In the genomic region with DNA sequence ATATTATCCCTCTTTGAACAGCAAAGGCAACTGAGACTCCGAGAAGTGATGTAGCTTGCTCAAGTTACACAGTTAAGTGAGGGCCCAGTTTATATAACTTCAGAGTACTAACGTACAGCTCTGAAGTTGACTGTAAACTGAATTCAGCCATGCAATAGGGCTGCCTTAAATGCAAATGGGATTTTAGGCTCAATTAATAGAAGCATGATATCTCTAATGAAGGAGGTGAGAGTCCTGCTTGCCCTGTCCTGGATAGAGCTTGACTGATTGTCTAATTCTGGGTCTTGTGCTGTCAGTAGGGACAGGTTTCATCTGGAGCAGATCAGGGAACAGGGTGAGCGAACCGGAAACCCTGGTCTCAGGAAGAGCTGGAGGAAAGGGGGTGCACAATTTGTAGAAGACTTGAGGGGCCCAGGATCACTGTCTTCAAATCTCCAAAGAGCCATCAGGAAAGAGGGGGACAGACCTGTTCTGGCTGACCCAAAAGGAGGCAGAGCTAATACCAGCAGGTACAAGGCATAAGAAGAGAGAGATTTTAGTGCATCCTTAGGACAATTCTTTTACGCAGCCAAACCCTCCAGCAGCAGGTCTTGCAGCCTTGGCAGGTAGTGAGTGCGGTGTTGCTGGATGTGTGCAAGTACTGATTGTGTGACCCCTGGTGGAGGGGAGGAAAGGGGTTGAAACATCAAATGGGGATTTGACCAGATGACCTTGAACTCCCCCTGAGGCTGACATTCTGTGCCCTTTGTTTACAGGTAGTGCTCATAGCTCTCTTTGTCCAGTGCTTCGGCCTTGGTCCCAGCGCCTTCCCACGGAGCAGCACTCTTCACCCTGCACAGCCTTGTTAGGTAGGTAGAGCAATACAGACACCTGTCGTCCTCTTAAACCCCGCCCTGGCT, we compare ENCODE assay signal across 1 cellular context.
TF ChIP-seq lines count a peak whose summit lies in the region.

No MANE protein-coding gene starts in this region.

TF ChIP-seq in HepG2, 621 proteins besides CTCF, POLR2A, EP300 and RAD21 (continued from another document and continues in another):
- TF ChIP-seq YY1 (IDR thresholded peaks at IDR 0.05; ENCODE audit: insufficient read depth, insufficient replicate concordance, low read depth, low read length) = no peak
- TF ChIP-seq, protein P1, sequence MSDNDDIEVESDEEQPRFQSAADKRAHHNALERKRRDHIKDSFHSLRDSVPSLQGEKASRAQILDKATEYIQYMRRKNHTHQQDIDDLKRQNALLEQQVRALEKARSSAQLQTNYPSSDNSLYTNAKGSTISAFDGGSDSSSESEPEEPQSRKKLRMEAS (IDR thresholded peaks at IDR 0.05) = peak; percentile 29; the same call in 1 of the 2 replicates
- TF ChIP-seq ZSCAN12 (CRISPR knock-in tag; IDR thresholded peaks at IDR 0.05) = no peak
- no peak for TF ChIP-seq TAF1 (CRISPR knock-in tag; IDR thresholded peaks at IDR 0.05)
- TF ChIP-seq TCF12 (IDR thresholded peaks at IDR 0.05) = no peak
- no peak for TF ChIP-seq TCF12 (CRISPR knock-in tag; IDR thresholded peaks at IDR 0.05)
- TF ChIP-seq FOXA1 (IDR thresholded peaks at IDR 0.05) = no peak
- peak; percentile 73 for TF ChIP-seq FOXA1 (CRISPR knock-in tag; IDR thresholded peaks at IDR 0.05)
- peak; percentile 41 for TF ChIP-seq HOXA3 (CRISPR knock-in tag; IDR thresholded peaks at IDR 0.05)
- no peak for TF ChIP-seq FOSL1 (CRISPR knock-in tag; IDR thresholded peaks at IDR 0.05; ENCODE audit: borderline replicate concordance)
- TF ChIP-seq THAP11 (CRISPR knock-in tag; IDR thresholded peaks at IDR 0.05) = 0 out of 2 replicates have a peak, but pooled peaks have one; percentile 23
- TF ChIP-seq, protein P2, sequence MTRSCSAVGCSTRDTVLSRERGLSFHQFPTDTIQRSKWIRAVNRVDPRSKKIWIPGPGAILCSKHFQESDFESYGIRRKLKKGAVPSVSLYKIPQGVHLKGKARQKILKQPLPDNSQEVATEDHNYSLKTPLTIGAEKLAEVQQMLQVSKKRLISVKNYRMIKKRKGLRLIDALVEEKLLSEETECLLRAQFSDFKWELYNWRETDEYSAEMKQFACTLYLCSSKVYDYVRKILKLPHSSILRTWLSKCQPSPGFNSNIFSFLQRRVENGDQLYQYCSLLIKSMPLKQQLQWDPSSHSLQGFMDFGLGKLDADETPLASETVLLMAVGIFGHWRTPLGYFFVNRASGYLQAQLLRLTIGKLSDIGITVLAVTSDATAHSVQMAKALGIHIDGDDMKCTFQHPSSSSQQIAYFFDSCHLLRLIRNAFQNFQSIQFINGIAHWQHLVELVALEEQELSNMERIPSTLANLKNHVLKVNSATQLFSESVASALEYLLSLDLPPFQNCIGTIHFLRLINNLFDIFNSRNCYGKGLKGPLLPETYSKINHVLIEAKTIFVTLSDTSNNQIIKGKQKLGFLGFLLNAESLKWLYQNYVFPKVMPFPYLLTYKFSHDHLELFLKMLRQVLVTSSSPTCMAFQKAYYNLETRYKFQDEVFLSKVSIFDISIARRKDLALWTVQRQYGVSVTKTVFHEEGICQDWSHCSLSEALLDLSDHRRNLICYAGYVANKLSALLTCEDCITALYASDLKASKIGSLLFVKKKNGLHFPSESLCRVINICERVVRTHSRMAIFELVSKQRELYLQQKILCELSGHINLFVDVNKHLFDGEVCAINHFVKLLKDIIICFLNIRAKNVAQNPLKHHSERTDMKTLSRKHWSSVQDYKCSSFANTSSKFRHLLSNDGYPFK (CRISPR knock-in tag; IDR thresholded peaks at IDR 0.05; ENCODE audit: borderline replicate concordance) = peak; percentile 31; the same call in 1 of the 2 replicates
- no peak for TF ChIP-seq ZNF337 (CRISPR knock-in tag; IDR thresholded peaks at IDR 0.05; ENCODE audit: borderline replicate concordance, low read depth)
- TF ChIP-seq, protein P3, sequence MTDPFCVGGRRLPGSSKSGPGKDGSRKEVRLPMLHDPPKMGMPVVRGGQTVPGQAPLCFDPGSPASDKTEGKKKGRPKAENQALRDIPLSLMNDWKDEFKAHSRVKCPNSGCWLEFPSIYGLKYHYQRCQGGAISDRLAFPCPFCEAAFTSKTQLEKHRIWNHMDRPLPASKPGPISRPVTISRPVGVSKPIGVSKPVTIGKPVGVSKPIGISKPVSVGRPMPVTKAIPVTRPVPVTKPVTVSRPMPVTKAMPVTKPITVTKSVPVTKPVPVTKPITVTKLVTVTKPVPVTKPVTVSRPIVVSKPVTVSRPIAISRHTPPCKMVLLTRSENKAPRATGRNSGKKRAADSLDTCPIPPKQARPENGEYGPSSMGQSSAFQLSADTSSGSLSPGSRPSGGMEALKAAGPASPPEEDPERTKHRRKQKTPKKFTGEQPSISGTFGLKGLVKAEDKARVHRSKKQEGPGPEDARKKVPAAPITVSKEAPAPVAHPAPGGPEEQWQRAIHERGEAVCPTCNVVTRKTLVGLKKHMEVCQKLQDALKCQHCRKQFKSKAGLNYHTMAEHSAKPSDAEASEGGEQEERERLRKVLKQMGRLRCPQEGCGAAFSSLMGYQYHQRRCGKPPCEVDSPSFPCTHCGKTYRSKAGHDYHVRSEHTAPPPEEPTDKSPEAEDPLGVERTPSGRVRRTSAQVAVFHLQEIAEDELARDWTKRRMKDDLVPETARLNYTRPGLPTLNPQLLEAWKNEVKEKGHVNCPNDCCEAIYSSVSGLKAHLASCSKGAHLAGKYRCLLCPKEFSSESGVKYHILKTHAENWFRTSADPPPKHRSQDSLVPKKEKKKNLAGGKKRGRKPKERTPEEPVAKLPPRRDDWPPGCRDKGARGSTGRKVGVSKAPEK (CRISPR knock-in tag; IDR thresholded peaks at IDR 0.05; ENCODE audit: borderline replicate concordance) = no peak
- no peak for TF ChIP-seq ZNF331 (CRISPR knock-in tag; IDR thresholded peaks at IDR 0.05)
- 0 out of 2 replicates have a peak, but pooled peaks have one; percentile 31 for TF ChIP-seq HMG20B (CRISPR knock-in tag; conservative IDR thresholded peaks at IDR 0.05)
- no peak for TF ChIP-seq SCMH1 (CRISPR knock-in tag; IDR thresholded peaks at IDR 0.05; ENCODE audit: borderline replicate concordance)
- no peak; the same call in 1 of the 2 replicates for TF ChIP-seq MIER3 (CRISPR knock-in tag; IDR thresholded peaks at IDR 0.05; ENCODE audit: borderline replicate concordance)
- 0 out of 2 replicates have a peak, but pooled peaks have one; percentile 14 for TF ChIP-seq FOXC1 (CRISPR knock-in tag; IDR thresholded peaks at IDR 0.05; ENCODE audit: borderline replicate concordance)
- TF ChIP-seq KLF16 (CRISPR knock-in tag; IDR thresholded peaks at IDR 0.05) = no peak
- no peak for TF ChIP-seq XRCC5 (optimal IDR thresholded peaks at IDR 0.05; ENCODE audit: low read length)
- TF ChIP-seq ZFP62 (CRISPR knock-in tag; IDR thresholded peaks at IDR 0.05) = no peak
- 0 out of 2 replicates have a peak, but pooled peaks have one; percentile 21 for TF ChIP-seq POLR2G (IDR thresholded peaks at IDR 0.05; ENCODE audit: low read depth, low read length)
- no peak for TF ChIP-seq HNRNPUL1 (IDR thresholded peaks at IDR 0.05; ENCODE audit: low read depth, low read length)
- TF ChIP-seq, protein P4, sequence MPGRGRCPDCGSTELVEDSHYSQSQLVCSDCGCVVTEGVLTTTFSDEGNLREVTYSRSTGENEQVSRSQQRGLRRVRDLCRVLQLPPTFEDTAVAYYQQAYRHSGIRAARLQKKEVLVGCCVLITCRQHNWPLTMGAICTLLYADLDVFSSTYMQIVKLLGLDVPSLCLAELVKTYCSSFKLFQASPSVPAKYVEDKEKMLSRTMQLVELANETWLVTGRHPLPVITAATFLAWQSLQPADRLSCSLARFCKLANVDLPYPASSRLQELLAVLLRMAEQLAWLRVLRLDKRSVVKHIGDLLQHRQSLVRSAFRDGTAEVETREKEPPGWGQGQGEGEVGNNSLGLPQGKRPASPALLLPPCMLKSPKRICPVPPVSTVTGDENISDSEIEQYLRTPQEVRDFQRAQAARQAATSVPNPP (CRISPR knock-in tag; IDR thresholded peaks at IDR 0.05) = no peak
- no peak for TF ChIP-seq ZNF660 (CRISPR knock-in tag; IDR thresholded peaks at IDR 0.05; ENCODE audit: borderline replicate concordance, low read depth)
- TF ChIP-seq ARID2 (CRISPR knock-in tag; IDR thresholded peaks at IDR 0.05; ENCODE audit: borderline replicate concordance) = no peak
- no peak for TF ChIP-seq ZNF549 (CRISPR knock-in tag; IDR thresholded peaks at IDR 0.05)
- TF ChIP-seq, protein P5, sequence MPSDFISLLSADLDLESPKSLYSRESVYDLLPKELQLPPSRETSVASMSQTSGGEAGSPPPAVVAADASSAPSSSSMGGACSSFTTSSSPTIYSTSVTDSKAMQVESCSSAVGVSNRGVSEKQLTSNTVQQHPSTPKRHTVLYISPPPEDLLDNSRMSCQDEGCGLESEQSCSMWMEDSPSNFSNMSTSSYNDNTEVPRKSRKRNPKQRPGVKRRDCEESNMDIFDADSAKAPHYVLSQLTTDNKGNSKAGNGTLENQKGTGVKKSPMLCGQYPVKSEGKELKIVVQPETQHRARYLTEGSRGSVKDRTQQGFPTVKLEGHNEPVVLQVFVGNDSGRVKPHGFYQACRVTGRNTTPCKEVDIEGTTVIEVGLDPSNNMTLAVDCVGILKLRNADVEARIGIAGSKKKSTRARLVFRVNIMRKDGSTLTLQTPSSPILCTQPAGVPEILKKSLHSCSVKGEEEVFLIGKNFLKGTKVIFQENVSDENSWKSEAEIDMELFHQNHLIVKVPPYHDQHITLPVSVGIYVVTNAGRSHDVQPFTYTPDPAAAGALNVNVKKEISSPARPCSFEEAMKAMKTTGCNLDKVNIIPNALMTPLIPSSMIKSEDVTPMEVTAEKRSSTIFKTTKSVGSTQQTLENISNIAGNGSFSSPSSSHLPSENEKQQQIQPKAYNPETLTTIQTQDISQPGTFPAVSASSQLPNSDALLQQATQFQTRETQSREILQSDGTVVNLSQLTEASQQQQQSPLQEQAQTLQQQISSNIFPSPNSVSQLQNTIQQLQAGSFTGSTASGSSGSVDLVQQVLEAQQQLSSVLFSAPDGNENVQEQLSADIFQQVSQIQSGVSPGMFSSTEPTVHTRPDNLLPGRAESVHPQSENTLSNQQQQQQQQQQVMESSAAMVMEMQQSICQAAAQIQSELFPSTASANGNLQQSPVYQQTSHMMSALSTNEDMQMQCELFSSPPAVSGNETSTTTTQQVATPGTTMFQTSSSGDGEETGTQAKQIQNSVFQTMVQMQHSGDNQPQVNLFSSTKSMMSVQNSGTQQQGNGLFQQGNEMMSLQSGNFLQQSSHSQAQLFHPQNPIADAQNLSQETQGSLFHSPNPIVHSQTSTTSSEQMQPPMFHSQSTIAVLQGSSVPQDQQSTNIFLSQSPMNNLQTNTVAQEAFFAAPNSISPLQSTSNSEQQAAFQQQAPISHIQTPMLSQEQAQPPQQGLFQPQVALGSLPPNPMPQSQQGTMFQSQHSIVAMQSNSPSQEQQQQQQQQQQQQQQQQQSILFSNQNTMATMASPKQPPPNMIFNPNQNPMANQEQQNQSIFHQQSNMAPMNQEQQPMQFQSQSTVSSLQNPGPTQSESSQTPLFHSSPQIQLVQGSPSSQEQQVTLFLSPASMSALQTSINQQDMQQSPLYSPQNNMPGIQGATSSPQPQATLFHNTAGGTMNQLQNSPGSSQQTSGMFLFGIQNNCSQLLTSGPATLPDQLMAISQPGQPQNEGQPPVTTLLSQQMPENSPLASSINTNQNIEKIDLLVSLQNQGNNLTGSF (CRISPR knock-in tag; IDR thresholded peaks at IDR 0.05) = no peak
- no peak for TF ChIP-seq HDAC6 (IDR thresholded peaks at IDR 0.05; ENCODE audit: low read depth, low read length)
- TF ChIP-seq, protein P6, sequence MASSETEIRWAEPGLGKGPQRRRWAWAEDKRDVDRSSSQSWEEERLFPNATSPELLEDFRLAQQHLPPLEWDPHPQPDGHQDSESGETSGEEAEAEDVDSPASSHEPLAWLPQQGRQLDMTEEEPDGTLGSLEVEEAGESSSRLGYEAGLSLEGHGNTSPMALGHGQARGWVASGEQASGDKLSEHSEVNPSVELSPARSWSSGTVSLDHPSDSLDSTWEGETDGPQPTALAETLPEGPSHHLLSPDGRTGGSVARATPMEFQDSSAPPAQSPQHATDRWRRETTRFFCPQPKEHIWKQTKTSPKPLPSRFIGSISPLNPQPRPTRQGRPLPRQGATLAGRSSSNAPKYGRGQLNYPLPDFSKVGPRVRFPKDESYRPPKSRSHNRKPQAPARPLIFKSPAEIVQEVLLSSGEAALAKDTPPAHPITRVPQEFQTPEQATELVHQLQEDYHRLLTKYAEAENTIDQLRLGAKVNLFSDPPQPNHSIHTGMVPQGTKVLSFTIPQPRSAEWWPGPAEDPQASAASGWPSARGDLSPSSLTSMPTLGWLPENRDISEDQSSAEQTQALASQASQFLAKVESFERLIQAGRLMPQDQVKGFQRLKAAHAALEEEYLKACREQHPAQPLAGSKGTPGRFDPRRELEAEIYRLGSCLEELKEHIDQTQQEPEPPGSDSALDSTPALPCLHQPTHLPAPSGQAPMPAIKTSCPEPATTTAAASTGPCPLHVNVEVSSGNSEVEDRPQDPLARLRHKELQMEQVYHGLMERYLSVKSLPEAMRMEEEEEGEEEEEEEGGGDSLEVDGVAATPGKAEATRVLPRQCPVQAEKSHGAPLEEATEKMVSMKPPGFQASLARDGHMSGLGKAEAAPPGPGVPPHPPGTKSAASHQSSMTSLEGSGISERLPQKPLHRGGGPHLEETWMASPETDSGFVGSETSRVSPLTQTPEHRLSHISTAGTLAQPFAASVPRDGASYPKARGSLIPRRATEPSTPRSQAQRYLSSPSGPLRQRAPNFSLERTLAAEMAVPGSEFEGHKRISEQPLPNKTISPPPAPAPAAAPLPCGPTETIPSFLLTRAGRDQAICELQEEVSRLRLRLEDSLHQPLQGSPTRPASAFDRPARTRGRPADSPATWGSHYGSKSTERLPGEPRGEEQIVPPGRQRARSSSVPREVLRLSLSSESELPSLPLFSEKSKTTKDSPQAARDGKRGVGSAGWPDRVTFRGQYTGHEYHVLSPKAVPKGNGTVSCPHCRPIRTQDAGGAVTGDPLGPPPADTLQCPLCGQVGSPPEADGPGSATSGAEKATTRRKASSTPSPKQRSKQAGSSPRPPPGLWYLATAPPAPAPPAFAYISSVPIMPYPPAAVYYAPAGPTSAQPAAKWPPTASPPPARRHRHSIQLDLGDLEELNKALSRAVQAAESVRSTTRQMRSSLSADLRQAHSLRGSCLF (CRISPR knock-in tag; IDR thresholded peaks at IDR 0.05; ENCODE audit: borderline replicate concordance) = no peak
- TF ChIP-seq NFKBIZ (CRISPR knock-in tag; IDR thresholded peaks at IDR 0.05) = peak; percentile 72; the same call in 1 of the 2 replicates
- TF ChIP-seq, protein P7, sequence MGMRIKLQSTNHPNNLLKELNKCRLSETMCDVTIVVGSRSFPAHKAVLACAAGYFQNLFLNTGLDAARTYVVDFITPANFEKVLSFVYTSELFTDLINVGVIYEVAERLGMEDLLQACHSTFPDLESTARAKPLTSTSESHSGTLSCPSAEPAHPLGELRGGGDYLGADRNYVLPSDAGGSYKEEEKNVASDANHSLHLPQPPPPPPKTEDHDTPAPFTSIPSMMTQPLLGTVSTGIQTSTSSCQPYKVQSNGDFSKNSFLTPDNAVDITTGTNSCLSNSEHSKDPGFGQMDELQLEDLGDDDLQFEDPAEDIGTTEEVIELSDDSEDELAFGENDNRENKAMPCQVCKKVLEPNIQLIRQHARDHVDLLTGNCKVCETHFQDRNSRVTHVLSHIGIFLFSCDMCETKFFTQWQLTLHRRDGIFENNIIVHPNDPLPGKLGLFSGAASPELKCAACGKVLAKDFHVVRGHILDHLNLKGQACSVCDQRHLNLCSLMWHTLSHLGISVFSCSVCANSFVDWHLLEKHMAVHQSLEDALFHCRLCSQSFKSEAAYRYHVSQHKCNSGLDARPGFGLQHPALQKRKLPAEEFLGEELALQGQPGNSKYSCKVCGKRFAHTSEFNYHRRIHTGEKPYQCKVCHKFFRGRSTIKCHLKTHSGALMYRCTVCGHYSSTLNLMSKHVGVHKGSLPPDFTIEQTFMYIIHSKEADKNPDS (CRISPR knock-in tag; IDR thresholded peaks at IDR 0.05) = peak; percentile 90
- TF ChIP-seq ZFAT (CRISPR knock-in tag; conservative IDR thresholded peaks at IDR 0.05) = no peak
- no peak for TF ChIP-seq SOX6 (IDR thresholded peaks at IDR 0.05)
- TF ChIP-seq SOX6 (CRISPR knock-in tag; IDR thresholded peaks at IDR 0.05) = peak; percentile 93
- no peak for TF ChIP-seq BRCA1 (CRISPR knock-in tag; IDR thresholded peaks at IDR 0.05)
